19 cellular contexts compared by ENCODE assay signal in genomic region chr1:6500446-6501406, GRCh38. TPM values are rescaled to one million over a fixed set of nuclear protein-coding genes. Genes with fewer than 3 reads are reported as not detected.
DNase-seq lines count a peak whose midpoint lies in the region; ATAC-seq, FAIRE-seq and TF ChIP-seq lines count a peak whose summit lies in the region.
"Had no signal": no experiment of that assay in that cellular context is flagged by ENCODE, and none has a peak within 500 bp of the region (broad histone marks: within the 10 kb centered on the region; RNA-seq: fewer than 3 reads in every experiment).

No MANE protein-coding gene starts in this region.

- no peak overlapping the region for H3K4me3 Mint-ChIP-seq in T-helper 17 cell
- H3K4me3 Mint-ChIP-seq: B cell had no signal

- TF ChIP-seq RAD21 in H1 (IDR thresholded peaks at IDR 0.05 in 1 of 2, conservative IDR thresholded peaks at IDR 0.05 in 1 of 2; ENCODE audit: low read depth in 2 of 2, low read length in 2 of 2), result no peak

- H2BK12ac ChIP-seq in H1 (ENCODE audit: low read depth, low read length), result no peak overlapping the region

- H2BK5ac ChIP-seq in H1 (ENCODE audit: low read depth, low read length), result no peak overlapping the region; the same call in 1 of the 2 replicates

- H3K4me1 ChIP-seq in H1 (replicated peaks in 1 of 4; ENCODE audit: control insufficient read depth in 3 of 4, insufficient read depth in 4 of 4, low read length in 3 of 4) (peaks cover 0 to 16% (median 10%) of the 10 kb centered on the region in 4 experiments; a peak in 6 of 7 replicates), body of pancreas (peaks cover 17% of the 10 kb centered on the region)

- H3K4me2 ChIP-seq in H1 (ENCODE audit: insufficient read depth in 1 of 2, low read depth in 2 of 2, low read length in 2 of 2), result no peak overlapping the region

- H3K9ac ChIP-seq in H1 (replicated peaks in 1 of 4; ENCODE audit: extremely low read depth in 1 of 4, low read depth in 3 of 4, low read length in 3 of 4), result no peak overlapping the region

- no peak overlapping the region for H2AK5ac ChIP-seq in H1 (ENCODE audit: low read depth, low read length)

- CTCF ChIA-PET in H1 (lab: Charles Lee; ENCODE audit: partially characterized antibody), result interaction anchor here (0.9 to 10.2 kb wide), 7 partner anchors 9 to 102 kb away, joined by 3 to 107 read pairs (median 4); partner anchors contain the start of gene PLEKHG5

- H3K27me3 ChIP-seq in H1 (replicated peaks in 1 of 4; ENCODE audit: control insufficient read depth in 3 of 4, extremely low read depth in 1 of 4, insufficient read depth in 3 of 4, low read length in 3 of 4) (peaks cover 0 to 29% (median 19%) of the 10 kb centered on the region in 4 experiments; a peak in 5 of 7 replicates), body of pancreas (no peaks in the 10 kb centered on the region)

- H3K36me3 Mint-ChIP-seq in T-helper 17 cell (ENCODE audit: low read depth), result no peaks in the 10 kb centered on the region
- H3K36me3 Mint-ChIP-seq: naive thymus-derived CD8-positive, alpha-beta T cell had no signal

- H3K56ac ChIP-seq in H1 (replicated peaks; ENCODE audit: insufficient read length, low read depth, low read length), result no peak overlapping the region

- no peaks in the 10 kb centered on the region for H3K9me3 ChIP-seq in T-helper 17 cell (ENCODE audit: control insufficient read depth, low read length, poor library complexity, severe bottlenecking)
- H3K9me3 ChIP-seq in H1 (ENCODE audit: insufficient read depth in 2 of 2, low read depth in 1 of 2, low read length in 1 of 2), result no peaks in the 10 kb centered on the region
- H3K9me3 ChIP-seq in body of pancreas, result no peaks in the 10 kb centered on the region

- H2AFZ ChIP-seq in H1 (ENCODE audit: low read length), result no peak overlapping the region

- no peaks in the 10 kb centered on the region; the same call in 1 of the 2 replicates for H3K79me1 ChIP-seq in H1 (ENCODE audit: low read depth, low read length)

- H2BK15ac ChIP-seq in H1 (ENCODE audit: low read length), result no peak overlapping the region

- no peak overlapping the region for H4K91ac ChIP-seq in H1 (replicated peaks; ENCODE audit: insufficient read length, low read length)

- FAIRE-seq in H1 (lab: Jason Lieb, UNC), result no peak

- no peak overlapping the region for H3K14ac ChIP-seq in H1 (ENCODE audit: insufficient read length)

- intact Hi-C loops in posterior vena cava (cut with DNase I) (no loop called here), body of pancreas (cut with DNase I) (no loop called here)

- H3K27ac ChIP-seq in H1 (ENCODE audit: low read depth, low read length), result no peak overlapping the region
- H3K27ac ChIP-seq in body of pancreas, result peak overlapping the region in 1 of 4 donors; percentile 11

- no peaks in the 10 kb centered on the region for H3K36me3 ChIP-seq in H1 (ENCODE audit: control insufficient read depth in 2 of 4, insufficient read depth in 4 of 4, low read length in 3 of 4)
- H3K36me3 ChIP-seq in body of pancreas (replicated peaks in 1 of 2; ENCODE audit: insufficient read depth in 1 of 2, low read depth in 2 of 2), result no peaks in the 10 kb centered on the region

- no peak overlapping the region for H3K4me3 ChIP-seq in H1 (ENCODE audit: extremely low read depth in 1 of 4, insufficient read depth in 2 of 4, low read depth in 3 of 4, low read length in 4 of 4)
- H3K4me3 ChIP-seq in body of pancreas, result no peak overlapping the region

- H3K79me2 ChIP-seq in H1 (ENCODE audit: control insufficient read depth in 1 of 2, insufficient read depth in 2 of 2, low read length in 2 of 2), result no peaks in the 10 kb centered on the region

- no peak overlapping the region for H3K18ac ChIP-seq in H1 (ENCODE audit: extremely low read depth, low read length)

- 92% methylated on average over 30 of the region's 32 CpGs; no CpG with 5 or more reads in 1 of the 2 experiments for WGBS in H1 (ENCODE audit: extremely low coverage in 1 of 2, insufficient coverage in 1 of 2, insufficient read length in 1 of 2, insufficient replicate concordance in 2 of 2, low coverage in 1 of 2, low lambda C conversion rate in 2 of 2, missing lambda C conversion rate in 1 of 2), 2 experiments
- WGBS in body of pancreas, 2 donors, result 84 to 87% methylated on average over 29 of the region's 32 CpGs

- peak overlapping the region; percentile 41 for H3K27ac Mint-ChIP-seq in T-helper 17 cell
- H3K27ac Mint-ChIP-seq: B cell had no signal

- ATAC-seq in T-helper 17 cell, result no peak
- ATAC-seq in body of pancreas, result no peak
- ATAC-seq in GM19463 (IDR thresholded peaks at IDR 0.05; ENCODE audit: unreplicated experiment), result no peak
- ATAC-seq: HCT116; naive thymus-derived CD8-positive, alpha-beta T cell had no signal

- no peak for TF ChIP-seq EP300 in H1 (IDR thresholded peaks at IDR 0.05; ENCODE audit: borderline replicate concordance in 1 of 2, low read depth in 2 of 2, low read length in 2 of 2)

- TF ChIP-seq POLR2A in H1 (IDR thresholded peaks at IDR 0.05; ENCODE audit: control extremely low read depth in 1 of 2, low read depth in 2 of 2, low read length in 2 of 2), result no peak
- no peak for TF ChIP-seq POLR2A in body of pancreas (IDR thresholded peaks at IDR 0.05)

- H3K23ac ChIP-seq in H1 (ENCODE audit: insufficient read length), result no peak overlapping the region

- H3K27me3 Mint-ChIP-seq in T-helper 17 cell, result peaks cover 4% of the 10 kb centered on the region

- peaks cover 12% of the 10 kb centered on the region; the same call in 1 of the 2 replicates for H3K23me2 ChIP-seq in H1 (ENCODE audit: low read depth, low read length)

- no peak overlapping the region for H3K4ac ChIP-seq in H1 (replicated peaks; ENCODE audit: insufficient read length, low read depth, low read length)

- POLR2A ChIA-PET in H1 (lab: Charles Lee; ENCODE audit: partially characterized antibody), result interaction anchor here (0.9 kb wide), 1 partner anchor 35 kb away, joined by 3 read pairs; the partner anchor contains the start of gene TNFRSF25

- H2BK120ac ChIP-seq in H1 (replicated peaks; ENCODE audit: low read depth, low read length), result no peak overlapping the region

- H3K4me1 Mint-ChIP-seq in T-helper 17 cell, result peaks cover 10% of the 10 kb centered on the region

- H4K5ac ChIP-seq in H1 (ENCODE audit: insufficient read length, low read depth, low read length), result no peak overlapping the region

- 0 out of 2 replicates have a peak overlapping the region, but pooled peaks have one; percentile 83 for H2BK20ac ChIP-seq in H1 (ENCODE audit: low read length)

- H4K20me1 ChIP-seq in H1 (replicated peaks in 1 of 2; ENCODE audit: control insufficient read depth in 1 of 2, insufficient read depth in 2 of 2, low read length in 2 of 2), result peaks cover 4% of the 10 kb centered on the region in 2 experiments

- DNase-seq in T-helper 17 cell (no peak), H1 (ENCODE audit: low read depth in 1 of 2, low spot score in 2 of 2) (no peak), posterior vena cava (ENCODE audit: low spot score) (peak; percentile 86), body of pancreas (no peak), RPMI8226 (no peak)
- DNase-seq: activated T-cell treated with anti-CD3 and anti-CD28 coated beads, Interleukin-2, amount 50 U/mL, for 48 hours; cerebellar nuclear complex; mammary epithelial cell; MM.1S; naive thymus-derived CD8-positive, alpha-beta T cell; NCI-H2081; NCI-H524 treated with DMSO at 0.1 percent for 48 hours; OCI-M1; retina; stimulated activated CD4-positive, alpha-beta T cell treated with anti-CD3 and anti-CD28 coated beads, Interleukin-1b, Interleukin-23, amount 100 ng/mL, for 48 hours had no signal

- 0 out of 2 replicates have a peak overlapping the region, but pooled peaks have one; percentile 11 for H4K8ac ChIP-seq in H1 (ENCODE audit: extremely low read depth, insufficient read depth, low read length)

- TF ChIP-seq CTCF in H1 (IDR thresholded peaks at IDR 0.05; ENCODE audit: control extremely low read depth in 1 of 3, insufficient read depth in 1 of 3, low read depth in 1 of 3, low read length in 3 of 3) (no peak), body of pancreas (IDR thresholded peaks at IDR 0.05) (no peak)

RNA-seq across cellular contexts. Expression of gene PLEKHG5, which starts 9.3 kb away (rescaled TPM):
- 10 to 100 TPM; 10.8 to 12.8 TPM for total RNA-seq in T-helper 17 cell
- 12.5 and 13.8 TPM in 2 replicates for total RNA-seq in H1 (2021; fragmentation: NEBNext Ultra II Directional; extraction: Animal tissue kit (Norgen Biotek cat#: 25700))
- polyA plus RNA-seq in H1 (2011; rRNA removed), result 10.4 and 16.8 TPM in 2 replicates
- polyA plus RNA-seq in H1 (2011; cell fraction: cytosol; rRNA removed), result 12.2 TPM
- 72.0 TPM for polyA plus RNA-seq in H1 (2011; cell fraction: nucleus; rRNA removed)
- polyA plus RNA-seq in H1 (2012, experiment 1 of 2), result 8.2 to 19.5 TPM (median 15.5 TPM) in 4 replicates
- polyA plus RNA-seq in H1 (2012, experiment 2 of 2), result 7.7 TPM
- polyA plus RNA-seq in H1 (2013, experiment 1 of 2), result 12.4 TPM
- 11.4 TPM for polyA plus RNA-seq in H1 (2013, experiment 2 of 2)
- 4.7 TPM in 2 replicates for polyA minus RNA-seq in H1 (2011; rRNA and poly(A)+ RNA removed)
- polyA minus RNA-seq in H1 (2011; cell fraction: cytosol; rRNA and poly(A)+ RNA removed), result 6.5 TPM
- 14.6 TPM for polyA minus RNA-seq in H1 (2011; cell fraction: nucleus; rRNA and poly(A)+ RNA removed)
- 10 to 100 TPM in 1 of 2 donors, 1 to 10 TPM in 1; 8.9 to 13.0 TPM for total RNA-seq in posterior vena cava
- 1 to 10 TPM; 5.2 to 8.6 TPM for total RNA-seq in body of pancreas

RNA-seq across cellular contexts. Expression of gene TNFRSF25, which starts 34.8 kb away (rescaled TPM):
- total RNA-seq in T-helper 17 cell (100 to 1,000 TPM; 393 to 433 TPM), posterior vena cava (1 to 10 TPM; 7.0 to 9.2 TPM), body of pancreas (10 to 100 TPM in 1 of 2 donors, 1 to 10 TPM in 1; 4.2 to 23.1 TPM)
- 9.3 and 10.7 TPM in 2 replicates for total RNA-seq in H1 (2021; fragmentation: NEBNext Ultra II Directional; extraction: Animal tissue kit (Norgen Biotek cat#: 25700))
- 19.5 and 26.1 TPM in 2 replicates for polyA plus RNA-seq in H1 (2011; rRNA removed)
- polyA plus RNA-seq in H1 (2011; cell fraction: cytosol; rRNA removed), result 20.6 TPM
- polyA plus RNA-seq in H1 (2011; cell fraction: nucleus; rRNA removed), result 116 TPM
- polyA plus RNA-seq in H1 (2012, experiment 1 of 2), result 7.8 to 20.0 TPM (median 18.8 TPM) in 4 replicates
- 8.1 TPM for polyA plus RNA-seq in H1 (2012, experiment 2 of 2)
- polyA plus RNA-seq in H1 (2013, experiment 1 of 2), result 11.1 TPM
- polyA plus RNA-seq in H1 (2013, experiment 2 of 2), result 9.8 TPM
- 3.1 and 3.9 TPM in 2 replicates for polyA minus RNA-seq in H1 (2011; rRNA and poly(A)+ RNA removed)
- polyA minus RNA-seq in H1 (2011; cell fraction: cytosol; rRNA and poly(A)+ RNA removed), result 4.1 TPM
- polyA minus RNA-seq in H1 (2011; cell fraction: nucleus; rRNA and poly(A)+ RNA removed), result 9.6 TPM

RNA-seq across cellular contexts. Expression of gene NOL9, which starts 53.6 kb away (rescaled TPM):
- total RNA-seq in T-helper 17 cell (10 to 100 TPM; 62.3 to 77.7 TPM), posterior vena cava (10 to 100 TPM; 21.2 to 23.9 TPM), body of pancreas (10 to 100 TPM; 13.7 to 27.4 TPM)
- total RNA-seq in H1 (2021; fragmentation: NEBNext Ultra II Directional; extraction: Animal tissue kit (Norgen Biotek cat#: 25700)), result 38.1 and 42.9 TPM in 2 replicates
- polyA plus RNA-seq in H1 (2011; rRNA removed), result 11.6 and 17.1 TPM in 2 replicates
- 14.3 TPM for polyA plus RNA-seq in H1 (2011; cell fraction: cytosol; rRNA removed)
- 13.0 TPM for polyA plus RNA-seq in H1 (2011; cell fraction: nucleus; rRNA removed)
- polyA plus RNA-seq in H1 (2012, experiment 1 of 2), result 7.7 to 13.4 TPM (median 9.7 TPM) in 4 replicates
- polyA plus RNA-seq in H1 (2012, experiment 2 of 2), result 3.5 TPM
- 14.9 TPM for polyA plus RNA-seq in H1 (2013, experiment 1 of 2)
- polyA plus RNA-seq in H1 (2013, experiment 2 of 2), result 14.8 TPM
- polyA minus RNA-seq in H1 (2011; rRNA and poly(A)+ RNA removed), result 30.9 and 33.2 TPM in 2 replicates
- polyA minus RNA-seq in H1 (2011; cell fraction: cytosol; rRNA and poly(A)+ RNA removed), result 20.6 TPM
- polyA minus RNA-seq in H1 (2011; cell fraction: nucleus; rRNA and poly(A)+ RNA removed), result 40.2 TPM

RNA-seq across cellular contexts. Expression of gene TAS1R1, which starts 54.4 kb away (rescaled TPM):
- total RNA-seq in T-helper 17 cell (not detected), posterior vena cava (not detected), body of pancreas (not detected)
- 0.13 TPM in 1 of 2 replicates, not detected in the other for total RNA-seq in H1 (2021; fragmentation: NEBNext Ultra II Directional; extraction: Animal tissue kit (Norgen Biotek cat#: 25700))
- 0.17 and 0.26 TPM in 2 replicates for polyA plus RNA-seq in H1 (2011; rRNA removed)
- 0.06 TPM for polyA plus RNA-seq in H1 (2011; cell fraction: cytosol; rRNA removed)
- 0.14 TPM for polyA plus RNA-seq in H1 (2011; cell fraction: nucleus; rRNA removed)
- 0.08 to 0.11 TPM in 2 of 4 replicates, not detected in the others for polyA plus RNA-seq in H1 (2012, experiment 1 of 2)
- not detected for polyA plus RNA-seq in H1 (2012, experiment 2 of 2)
- polyA plus RNA-seq in H1 (2013, experiment 1 of 2), result 0.04 TPM
- 0.04 TPM for polyA plus RNA-seq in H1 (2013, experiment 2 of 2)
- polyA minus RNA-seq in H1 (2011; rRNA and poly(A)+ RNA removed), result 0.29 TPM in 1 of 2 replicates, not detected in the other
- polyA minus RNA-seq in H1 (2011; cell fraction: cytosol; rRNA and poly(A)+ RNA removed), result not detected
- not detected for polyA minus RNA-seq in H1 (2011; cell fraction: nucleus; rRNA and poly(A)+ RNA removed)
- total RNA-seq: B cell; naive thymus-derived CD8-positive, alpha-beta T cell; temporal lobe had no signal

Comparison
In these comparisons a context has a peak if more than half of its experiments do, and no peak if none do; other contexts are left out.
1. RNA of gene TNFRSF25, which starts 34.8 kb away (total RNA-seq): 393 to 433 TPM in T-helper 17 cell; 4.2 to 23.1 TPM in body of pancreas, 9.3 to 10.7 TPM in H1 and 7.0 to 9.2 TPM in posterior vena cava; every median in the first group is over 10 times any median in the second.